Comparison of ENCODE assay signal across 16 cellular contexts in genomic region chr7:65983965-65984654, GRCh38. TPM values are rescaled to one million over a fixed set of nuclear protein-coding genes. Genes with fewer than 3 reads are reported as not detected.
DNase-seq lines count a peak whose midpoint lies in the region; ATAC-seq, FAIRE-seq and TF ChIP-seq lines count a peak whose summit lies in the region.
"Had no signal": no experiment of that assay in that cellular context is flagged by ENCODE, and none has a peak within 500 bp of the region (broad histone marks: within the 10 kb centered on the region; RNA-seq: fewer than 3 reads in every experiment).

No MANE protein-coding gene starts in this region.

- CTCF ChIA-PET in CD4-positive, alpha-beta T cell (lab: Charles Lee), result no interaction called here
- CTCF ChIA-PET in K562 (lab: Yijun Ruan, JAX; ENCODE audit: low intra/inter-chr PET ratio), result no interaction called here

- no peaks in the 10 kb centered on the region for H3K9me3 Mint-ChIP-seq in CD4-positive, alpha-beta T cell

- H3K36me3 Mint-ChIP-seq in CD4-positive, alpha-beta T cell (ENCODE audit: low read depth), result peaks cover 14% of the 10 kb centered on the region

- in situ Hi-C loops in K562 (cut with MboI), result no loop called here

- no peak overlapping the region for H3K27ac Mint-ChIP-seq in CD4-positive, alpha-beta T cell

- peaks cover 34% of the 10 kb centered on the region for H3K79me2 ChIP-seq in K562 (ENCODE audit: control insufficient read depth, insufficient read depth, low read length)

- peak overlapping the region; percentile 11 for H3K4me3 Mint-ChIP-seq in CD4-positive, alpha-beta T cell

- no TSS peak for BruUV-seq in K562 (replicated peaks; lab: Mats Ljungman, UMichigan)

- H3K27me3 ChIP-seq in CD4-positive, alpha-beta T cell (ENCODE audit: control insufficient read depth, insufficient read depth, low read length), result no peaks in the 10 kb centered on the region
- no peaks in the 10 kb centered on the region for H3K27me3 ChIP-seq in K562 (ENCODE audit: control insufficient read depth in 2 of 2, insufficient read depth in 2 of 2, low read length in 2 of 2)
- H3K27me3 ChIP-seq in lower lobe of right lung (ENCODE audit: low read depth), result no peaks in the 10 kb centered on the region

- no peak for TF ChIP-seq CTCF in CD4-positive, alpha-beta T cell (IDR thresholded peaks at IDR 0.05)
- TF ChIP-seq CTCF in K562 (IDR thresholded peaks at IDR 0.05 in 2 of 3, conservative IDR thresholded peaks at IDR 0.05 in 1 of 3; ENCODE audit: insufficient read depth in 2 of 3, low read depth in 1 of 3, low read length in 3 of 3) (no peak), lower lobe of right lung (IDR thresholded peaks at IDR 0.05) (no peak)

- H3K27me3 Mint-ChIP-seq in CD4-positive, alpha-beta T cell, result no peaks in the 10 kb centered on the region

- no peaks in the 10 kb centered on the region for H3K9me3 ChIP-seq in CD4-positive, alpha-beta T cell (ENCODE audit: control insufficient read depth, low read length)
- H3K9me3 ChIP-seq in K562 (replicated peaks; ENCODE audit: control insufficient read depth, insufficient read depth, low read depth, low read length), result no peaks in the 10 kb centered on the region
- no peaks in the 10 kb centered on the region for H3K9me3 ChIP-seq in lower lobe of right lung
- H3K9me3 ChIP-seq: Caco-2 had no signal

- no peak overlapping the region for H3K9ac ChIP-seq in K562 (ENCODE audit: insufficient read depth in 1 of 2, low read depth in 2 of 2, low read length in 2 of 2)
- H3K9ac ChIP-seq: parathyroid adenoma had no signal

- H4K20me1 ChIP-seq in K562 (replicated peaks; ENCODE audit: control insufficient read depth, insufficient read depth, low read length), result peaks cover 9% of the 10 kb centered on the region

- H3K36me3 ChIP-seq in K562 (ENCODE audit: control insufficient read depth, insufficient read depth, low read length) (peaks cover 15% of the 10 kb centered on the region; the same call in 2 of the 3 replicates), lower lobe of right lung (peaks cover 9% of the 10 kb centered on the region)

- no peak for TF ChIP-seq RAD21 in K562 (CRISPR knock-in tag; conservative IDR thresholded peaks at IDR 0.05 in 1 of 2, IDR thresholded peaks at IDR 0.05 in 1 of 2)

- H3K4me3 ChIP-seq in K562 (no peak overlapping the region), lower lobe of right lung (no peak overlapping the region)

- peaks cover 3% of the 10 kb centered on the region for H3K9me1 ChIP-seq in K562 (ENCODE audit: control insufficient read depth, insufficient read depth, low read length)

- H3K4me1 ChIP-seq in K562 (replicated peaks in 1 of 2; ENCODE audit: control insufficient read depth in 2 of 2, insufficient read depth in 2 of 2, low read length in 2 of 2), result peaks cover 19 to 37% of the 10 kb centered on the region in 2 experiments
- peaks cover 19% of the 10 kb centered on the region for H3K4me1 ChIP-seq in lower lobe of right lung

- DNase-seq in CD4-positive, alpha-beta T cell, result no peak
- DNase-seq in HT1080 (ENCODE audit: low read depth) (peak; percentile 26), K562 (ENCODE audit: extremely low read depth in 1 of 4, low spot score in 3 of 4) (peak in 1 of 4 experiments; percentile 10), lower lobe of right lung (no peak), putamen (ENCODE audit: low spot score) (no peak), cerebellum (ENCODE audit: low spot score) (no peak), mucosa of gallbladder (ENCODE audit: low spot score) (no peak), T-helper 9 cell (no peak)
- DNase-seq: amniotic stem cell; Caco-2; glutamatergic neuron; KBM-7; stimulated activated naive CD4-positive, alpha-beta T cell had no signal

- no peak for FAIRE-seq in K562 (lab: Jason Lieb, UNC)
- FAIRE-seq: GM18507 had no signal

- POLR2A ChIA-PET in CD4-positive, alpha-beta T cell (lab: Charles Lee), result no interaction called here
- POLR2A ChIA-PET in K562 (lab: Yijun Ruan, JAX), result no interaction called here

- no peak overlapping the region for H3K4me2 ChIP-seq in K562 (ENCODE audit: insufficient read depth, low read length)

- peaks cover 9% of the 10 kb centered on the region for H3K4me1 Mint-ChIP-seq in CD4-positive, alpha-beta T cell (ENCODE audit: low read depth)

- WGBS in K562 (ENCODE audit: insufficient coverage, low coverage, missing lambda C conversion rate), result 82% methylated on average over 10 of the region's 10 CpGs

- H3K27ac ChIP-seq in CD4-positive, alpha-beta T cell (ENCODE audit: low read depth, low read length), result no peak overlapping the region
- H3K27ac ChIP-seq in K562 (ENCODE audit: extremely low read depth, low read depth, low read length) (no peak overlapping the region), lower lobe of right lung (peak overlapping the region; percentile 13)
- H3K27ac ChIP-seq: parathyroid adenoma, VCaP had no signal

- no peak for TF ChIP-seq EP300 in K562 (IDR thresholded peaks at IDR 0.05; ENCODE audit: low read length)

- ATAC-seq in CD4-positive, alpha-beta T cell (ENCODE audit: poor library complexity), result no peak
- no peak for ATAC-seq in K562
- peak in 1 of 2 donors; percentile 56 for ATAC-seq in lower lobe of right lung

- H2AFZ ChIP-seq in K562 (ENCODE audit: low read depth, low read length), result no peak overlapping the region
- H2AFZ ChIP-seq: parathyroid adenoma had no signal

- no peak for TF ChIP-seq POLR2A in K562 (conservative IDR thresholded peaks at IDR 0.05)

- intact Hi-C loops in CD4-positive, alpha-beta T cell (cut with DNase I, micrococcal nuclease), result loop anchor here (2.0 to 10.0 kb wide), 12 partner anchors 93 to 1679 kb away; partner anchors contain the start of genes CRCP (in 1 of the 2), RABGEF1 (in 1 of the 2), TPST1 (in 1 of the 2) and VKORC1L1 (in 1 of the 2)
- intact Hi-C loops in K562 (cut with micrococcal nuclease) (no loop called here), lower lobe of right lung (cut with DNase I) (no loop called here)

TF ChIP-seq in K562, 482 proteins besides CTCF, POLR2A, EP300 and RAD21:
- TF ChIP-seq XRCC4 (IDR thresholded peaks at IDR 0.05; ENCODE audit: extremely low read depth, insufficient read depth, insufficient read length) (no peak), NFIC (IDR thresholded peaks at IDR 0.05) (peak; percentile 62)

RNA-seq across cellular contexts. Expression of gene GUSB, which starts 2.1 kb away (rescaled TPM):
- total RNA-seq in CD4-positive, alpha-beta T cell, result 10 to 100 TPM; 42.9 to 49.7 TPM
- total RNA-seq in HT1080 (2014; rRNA removed; shearing (Covaris generic)), result 19.2 and 30.1 TPM in 2 replicates
- 35.3 and 41.8 TPM in 2 replicates for polyA plus RNA-seq in HT1080 (2015; cell fraction: cytosol; rRNA removed)
- polyA plus RNA-seq in HT1080 (2015; cell fraction: nucleus; rRNA removed), result 111 and 115 TPM in 2 replicates
- total RNA-seq in K562 (2011; cell fraction: chromatin; rRNA removed; ENCODE audit: low replicate concordance), result 200 and 412 TPM in 2 replicates
- 373 and 423 TPM in 2 replicates for total RNA-seq in K562 (2011; cell fraction: nucleolus; rRNA removed)
- total RNA-seq in K562 (2011; cell fraction: nucleoplasm; rRNA removed), result 234 and 282 TPM in 2 replicates
- total RNA-seq in K562 (2014; rRNA removed), result 50.2 and 52.1 TPM in 2 replicates
- total RNA-seq in K562 (2014; rRNA removed; fragmentation: Illumina TruSeq; extraction: Trizol), result 42.0 and 45.8 TPM in 2 replicates
- 57.6 and 60.1 TPM in 2 replicates for total RNA-seq in K562 (2015; rRNA removed; fragmentation: Illumina TruSeq; extraction: Trizol)
- total RNA-seq in K562 (2021), result 89.4 and 101 TPM in 2 replicates
- polyA plus RNA-seq in K562 (2011; rRNA removed), result 71.2 and 76.6 TPM in 2 replicates
- polyA plus RNA-seq in K562 (2011; cell fraction: cytosol; rRNA removed), result 69.7 and 117 TPM in 2 replicates
- 294 and 516 TPM in 2 replicates for polyA plus RNA-seq in K562 (2011; cell fraction: nucleus; rRNA removed)
- 88.4 and 131 TPM in 2 replicates for polyA plus RNA-seq in K562 (2012)
- 79.5 and 81.8 TPM in 2 replicates for polyA plus RNA-seq in K562 (2014; fragmentation: Illumina TruSeq; extraction: Trizol)
- polyA plus RNA-seq in K562 (2014; fragmentation: Nextera tagmentation; extraction: Ambion mirVana), result 10 to 100 TPM; 22.7 to 24.2 TPM
- 80.9 and 102 TPM in 2 replicates for polyA plus RNA-seq in K562 (2014; rRNA removed)
- 50.9 and 87.7 TPM in 2 replicates for polyA minus RNA-seq in K562 (2011; rRNA and poly(A)+ RNA removed)
- 43.3 and 54.1 TPM in 2 replicates for polyA minus RNA-seq in K562 (2011; cell fraction: cytosol; rRNA and poly(A)+ RNA removed)
- polyA minus RNA-seq in K562 (2011; cell fraction: nucleus; rRNA and poly(A)+ RNA removed), result 41.5 and 59.5 TPM in 2 replicates
- total RNA-seq in lower lobe of right lung, result 88.6 TPM
- 19.4 TPM for total RNA-seq in cerebellum
- 73.2 TPM for total RNA-seq in mucosa of gallbladder

Comparison
In these comparisons a context has a peak if more than half of its experiments do, and no peak if none do; other contexts are left out.
1. intact Hi-C loops: an anchor here in CD4-positive, alpha-beta T cell (2.0 to 10.0 kb wide); none called in K562 and lower lobe of right lung.